Comparison of ENCODE assay signal across 18 cellular contexts in genomic region chr12:71648537-71648936, GRCh38. TPM values are rescaled to one million over a fixed set of nuclear protein-coding genes. Genes with fewer than 3 reads are reported as not detected.
DNase-seq lines count a peak whose midpoint lies in the region; ATAC-seq, FAIRE-seq and TF ChIP-seq lines count a peak whose summit lies in the region.
"Had no signal": no experiment of that assay in that cellular context is flagged by ENCODE, and none has a peak within 500 bp of the region (broad histone marks: within the 10 kb centered on the region; RNA-seq: fewer than 3 reads in every experiment).

No MANE protein-coding gene starts in this region.

- H3K9ac ChIP-seq in astrocyte (ENCODE audit: low read length), result no peak overlapping the region
- H3K9ac ChIP-seq: GM23248 had no signal

- DNase-seq in activated naive CD8-positive, alpha-beta T cell treated with anti-CD3 and anti-CD28 coated beads, Interleukin-2, amount 50 U/mL, for 24 hours, result no peak
- no peak for DNase-seq in astrocyte (ENCODE audit: low read depth)
- peak; percentile 41 for DNase-seq in renal cortical epithelial cell (ENCODE audit: low read depth)
- no peak for DNase-seq in psoas muscle
- no peak for DNase-seq in central memory CD4-positive, alpha-beta T cell
- no peak for DNase-seq in HTR-8/SVneo (ENCODE audit: insufficient read length, low spot score)
- DNase-seq: BE2C; CD4-positive, alpha-beta memory T cell; DMS79; GM23248; H9 had no signal

- no peak overlapping the region for H3K27ac Mint-ChIP-seq in activated naive CD8-positive, alpha-beta T cell
- no peak overlapping the region for H3K27ac Mint-ChIP-seq in activated naive CD8-positive, alpha-beta T cell treated with anti-CD3 and anti-CD28 coated beads, Interleukin-2, amount 50 U/mL, for 24 hours
- no peak overlapping the region for H3K27ac Mint-ChIP-seq in astrocyte (ENCODE audit: unreplicated experiment)
- H3K27ac Mint-ChIP-seq: H9 had no signal

- no peak for ATAC-seq in activated naive CD8-positive, alpha-beta T cell treated with anti-CD3 and anti-CD28 coated beads, Interleukin-2, amount 50 U/mL, for 24 hours
- ATAC-seq in esophagus mucosa, result peak; percentile 88
- no peak for ATAC-seq in psoas muscle
- ATAC-seq: GM12878, HepG2 had no signal

- H3K27me3 ChIP-seq in astrocyte (ENCODE audit: insufficient read depth, low read length), result no peaks in the 10 kb centered on the region
- no peaks in the 10 kb centered on the region for H3K27me3 ChIP-seq in psoas muscle (ENCODE audit: insufficient read depth in 3 of 3, low read length in 2 of 3)
- H3K27me3 ChIP-seq: BE2C had no signal

- H2AFZ ChIP-seq in astrocyte (ENCODE audit: low read depth, low read length), result no peak overlapping the region
- H2AFZ ChIP-seq: GM23248 had no signal

- 89 to 95% (median 92%) methylated on average over 4 of the region's 4 CpGs for WGBS in psoas muscle, 3 donors

- no peak overlapping the region for H3K4me3 ChIP-seq in astrocyte (ENCODE audit: insufficient read depth, low read depth, low read length)
- H3K4me3 ChIP-seq in psoas muscle, result no peak overlapping the region
- H3K4me3 ChIP-seq: GM12878, GM23248 had no signal

- peaks cover 35% of the 10 kb centered on the region for H3K4me1 Mint-ChIP-seq in activated naive CD8-positive, alpha-beta T cell (ENCODE audit: low read depth)
- peaks cover 28% of the 10 kb centered on the region for H3K4me1 Mint-ChIP-seq in activated naive CD8-positive, alpha-beta T cell treated with anti-CD3 and anti-CD28 coated beads, Interleukin-2, amount 50 U/mL, for 24 hours
- H3K4me1 Mint-ChIP-seq in astrocyte (ENCODE audit: low read depth, unreplicated experiment), result no peaks in the 10 kb centered on the region
- H3K4me1 Mint-ChIP-seq: H9 had no signal

- no peaks in the 10 kb centered on the region for H3K9me3 ChIP-seq in astrocyte (ENCODE audit: insufficient read depth, low read depth, low read length)
- H3K9me3 ChIP-seq in psoas muscle, result peaks cover 6% of the 10 kb centered on the region
- H3K9me3 ChIP-seq: BE2C had no signal

- peaks cover 53% of the 10 kb centered on the region for H4K20me1 ChIP-seq in astrocyte (ENCODE audit: insufficient read depth, low read length)

- no peak for TF ChIP-seq CTCF in astrocyte (IDR thresholded peaks at IDR 0.05; ENCODE audit: insufficient read depth, low read depth, low read length)
- TF ChIP-seq CTCF in psoas muscle (IDR thresholded peaks at IDR 0.05), result no peak

- H3K36me3 ChIP-seq in astrocyte (ENCODE audit: insufficient read depth, low read length), result peaks cover 49% of the 10 kb centered on the region
- peaks cover 0 to 66% of the 10 kb centered on the region in 2 donors for H3K36me3 ChIP-seq in psoas muscle (ENCODE audit: insufficient read depth in 1 of 2, low read depth in 1 of 2)

- H3K79me2 ChIP-seq in astrocyte (ENCODE audit: insufficient read depth, low read length), result peaks cover 93% of the 10 kb centered on the region

- H3K4me1 ChIP-seq in astrocyte (ENCODE audit: insufficient read depth, low read length) (no peaks in the 10 kb centered on the region), psoas muscle (no peaks in the 10 kb centered on the region)
- H3K4me1 ChIP-seq: BE2C had no signal

- intact Hi-C loops in psoas muscle (cut with DNase I), result no loop called here

- FAIRE-seq in astrocyte (lab: Jason Lieb, UNC) (peak; percentile 9), HTR-8/SVneo (lab: Jason Lieb, UNC) (no peak)
- FAIRE-seq: A204.1, GM12878, GM18507, HepG2 had no signal

- H3K27me3 Mint-ChIP-seq in activated naive CD8-positive, alpha-beta T cell, result no peaks in the 10 kb centered on the region
- H3K27me3 Mint-ChIP-seq in activated naive CD8-positive, alpha-beta T cell treated with anti-CD3 and anti-CD28 coated beads, Interleukin-2, amount 50 U/mL, for 24 hours, result no peaks in the 10 kb centered on the region
- H3K27me3 Mint-ChIP-seq in astrocyte (ENCODE audit: low read depth, unreplicated experiment), result no peaks in the 10 kb centered on the region
- H3K27me3 Mint-ChIP-seq: CD4-positive, alpha-beta memory T cell had no signal

- H3K4me2 ChIP-seq in astrocyte (ENCODE audit: low read length), result no peak overlapping the region

- H3K9me3 Mint-ChIP-seq in activated naive CD8-positive, alpha-beta T cell (ENCODE audit: low read depth), result no peaks in the 10 kb centered on the region
- H3K9me3 Mint-ChIP-seq in activated naive CD8-positive, alpha-beta T cell treated with anti-CD3 and anti-CD28 coated beads, Interleukin-2, amount 50 U/mL, for 24 hours, result no peaks in the 10 kb centered on the region
- no peaks in the 10 kb centered on the region for H3K9me3 Mint-ChIP-seq in astrocyte (ENCODE audit: unreplicated experiment)
- H3K9me3 Mint-ChIP-seq: CD4-positive, alpha-beta memory T cell; H9 had no signal

- H3K27ac ChIP-seq in astrocyte (ENCODE audit: low read depth, low read length) (no peak overlapping the region), psoas muscle (no peak overlapping the region)
- H3K27ac ChIP-seq: C4-2B, GM23248 had no signal

- H3K36me3 Mint-ChIP-seq in activated naive CD8-positive, alpha-beta T cell, result no peaks in the 10 kb centered on the region
- H3K36me3 Mint-ChIP-seq in activated naive CD8-positive, alpha-beta T cell treated with anti-CD3 and anti-CD28 coated beads, Interleukin-2, amount 50 U/mL, for 24 hours (ENCODE audit: low read depth), result peaks cover 43% of the 10 kb centered on the region
- peaks cover 16% of the 10 kb centered on the region for H3K36me3 Mint-ChIP-seq in astrocyte (ENCODE audit: low read depth, unreplicated experiment)

- peak overlapping the region; percentile 0 for H3K4me3 Mint-ChIP-seq in activated naive CD8-positive, alpha-beta T cell
- no peak overlapping the region for H3K4me3 Mint-ChIP-seq in activated naive CD8-positive, alpha-beta T cell treated with anti-CD3 and anti-CD28 coated beads, Interleukin-2, amount 50 U/mL, for 24 hours
- H3K4me3 Mint-ChIP-seq in astrocyte (ENCODE audit: unreplicated experiment), result no peak overlapping the region
- H3K4me3 Mint-ChIP-seq: H9 had no signal

RNA-seq across cellular contexts. Expression of gene ZFC3H1, which starts 15.1 kb away (rescaled TPM):
- total RNA-seq in astrocyte (50.9 and 51.7 TPM in 2 replicates), esophagus mucosa (29.0 TPM), renal cortical epithelial cell (14.6 and 52.7 TPM in 2 replicates), psoas muscle (10 to 100 TPM in 3 of 4 donors, 1 to 10 TPM in 1; 9.8 to 18.1 (median 15.5) TPM)
- polyA plus RNA-seq in psoas muscle, result 10 to 100 TPM in 1 of 3 donors, 1 to 10 TPM in 2; 5.5 to 15.0 (median 6.0) TPM

RNA-seq across cellular contexts. Expression of gene THAP2, which starts 15.6 kb away (rescaled TPM):
- total RNA-seq in astrocyte, result 6.0 and 6.3 TPM in 2 replicates
- total RNA-seq in esophagus mucosa, result 4.8 TPM
- total RNA-seq in renal cortical epithelial cell, result 1.0 and 7.1 TPM in 2 replicates
- 1 to 10 TPM; 3.8 to 7.2 (median 5.5) TPM for total RNA-seq in psoas muscle
- 1 to 10 TPM; 3.3 to 9.8 (median 5.2) TPM for polyA plus RNA-seq in psoas muscle

RNA-seq across cellular contexts. Expression of gene TMEM19, which starts 37.3 kb away (rescaled TPM):
- total RNA-seq in astrocyte, result 22.6 and 25.8 TPM in 2 replicates
- 51.2 TPM for total RNA-seq in esophagus mucosa
- total RNA-seq in renal cortical epithelial cell, result 57.5 and 59.6 TPM in 2 replicates
- total RNA-seq in psoas muscle, result 10 to 100 TPM; 10.4 to 29.7 (median 23.0) TPM
- polyA plus RNA-seq in psoas muscle, result 10 to 100 TPM in 2 of 3 donors, 1 to 10 TPM in 1; 6.0 to 31.1 (median 12.6) TPM
